Comparison of ENCODE assay signal across 11 cellular contexts in the genomic region with DNA sequence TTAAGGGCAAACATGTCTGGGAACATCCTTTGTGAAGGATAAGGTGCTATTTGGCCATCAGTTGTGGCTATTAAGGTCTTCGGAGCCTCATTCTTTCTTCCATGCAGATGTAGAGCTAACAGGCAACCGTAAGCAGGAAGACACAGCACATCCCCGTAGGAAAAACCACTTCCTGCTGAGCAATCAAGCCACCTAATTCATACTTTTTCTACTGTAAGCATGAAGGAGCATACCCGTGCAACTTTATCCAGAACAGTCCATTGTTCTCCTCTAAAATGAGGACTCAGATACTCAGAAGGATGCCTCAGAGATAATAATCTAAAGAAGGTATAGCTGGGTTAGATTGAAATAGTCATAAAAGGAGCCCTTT.
DNase-seq lines count a peak whose midpoint lies in the region; FAIRE-seq and TF ChIP-seq lines count a peak whose summit lies in the region.
"Had no signal": no experiment of that assay in that cellular context is flagged by ENCODE, and none has a peak within 500 bp of the region (broad histone marks: within the 10 kb centered on the region; RNA-seq: fewer than 3 reads in every experiment).

No MANE protein-coding gene starts in this region.

- TF ChIP-seq EP300 in esophagus muscularis mucosa (IDR thresholded peaks at IDR 0.05) = no peak

- H3K9ac ChIP-seq in BLaER1 treated with 17β-estradiol and CSF1 and Interleukin-3, amounts not matched to agents 10 nM and 100 nM = peak overlapping the region in 1 of 11 experiments; percentile 15; a peak in 3 of 22 replicates

- peak overlapping the region; percentile 39 to 78 (median 63) for H3K4me2 ChIP-seq in BLaER1 treated with 17β-estradiol and CSF1 and Interleukin-3, amounts not matched to agents 10 nM and 100 nM
- H3K4me2 ChIP-seq in osteoblast (ENCODE audit: insufficient read depth, low read length) = peak overlapping the region; percentile 70

- H3K27me3 ChIP-seq in BLaER1 treated with 17β-estradiol and CSF1 and Interleukin-3, amounts not matched to agents 10 nM and 100 nM = no peaks in the 10 kb centered on the region
- H3K27me3 ChIP-seq in esophagus muscularis mucosa (no peaks in the 10 kb centered on the region), osteoblast (ENCODE audit: insufficient read depth, low read length) (no peaks in the 10 kb centered on the region), BE2C (no peaks in the 10 kb centered on the region; the same call in 1 of the 2 replicates)
- H3K27me3 ChIP-seq: Peyer's patch had no signal

- peak overlapping the region in 8 of 11 experiments; percentile 18 to 62 (median 39); a peak in 15 of 22 replicates for H3K27ac ChIP-seq in BLaER1 treated with 17β-estradiol and CSF1 and Interleukin-3, amounts not matched to agents 10 nM and 100 nM
- H3K27ac ChIP-seq in esophagus muscularis mucosa (replicated peaks in 1 of 4) = peak overlapping the region in 3 of 4 donors; percentile 38 to 60 (median 52)
- H3K27ac ChIP-seq in osteoblast (ENCODE audit: low read depth, low read length) = peak overlapping the region; percentile 98

- peaks cover 15 to 53% (median 24%) of the 10 kb centered on the region in 10 experiments for H3K4me1 ChIP-seq in BLaER1 treated with 17β-estradiol and CSF1 and Interleukin-3, amounts not matched to agents 10 nM and 100 nM
- H3K4me1 ChIP-seq in esophagus muscularis mucosa (peaks cover 12 to 25% (median 19%) of the 10 kb centered on the region in 4 donors), osteoblast (ENCODE audit: insufficient read depth, low read length) (peaks cover 51% of the 10 kb centered on the region), BE2C (no peaks in the 10 kb centered on the region)

- H3K4me3 ChIP-seq in BLaER1 treated with 17β-estradiol and CSF1 and Interleukin-3, amounts not matched to agents 10 nM and 100 nM = no peak overlapping the region
- H3K4me3 ChIP-seq in esophagus muscularis mucosa (no peak overlapping the region), osteoblast (ENCODE audit: insufficient read depth, low read length) (no peak overlapping the region), BE2C (ENCODE audit: low read depth, low read length) (no peak overlapping the region)
- H3K4me3 ChIP-seq: Peyer's patch had no signal

- 42% methylated on average over 4 of the region's 4 CpGs for WGBS in esophagus muscularis mucosa

- DNase-seq in esophagus muscularis mucosa (ENCODE audit: extremely low spot score) (no peak), osteoblast (ENCODE audit: insufficient read length, low spot score, missing footprints) (no peak), frontal cortex (ENCODE audit: low spot score in 2 of 2) (no peak), BE2C (no peak), NCI-H510A (lab: John Stamatoyannopoulos, UW) (no peak)
- DNase-seq in activated CD8-positive, alpha-beta memory T cell treated with anti-CD3 and anti-CD28 coated beads for 24 hours = no peak
- DNase-seq: activated CD4-positive, alpha-beta T cell treated with anti-CD3 and anti-CD28 coated beads, Interleukin-2, amount 50 U/mL, for 48 hours; anterior cingulate cortex; Peyer's patch had no signal

- H2AFZ ChIP-seq in osteoblast (ENCODE audit: low read length) = no peak overlapping the region

- no peaks in the 10 kb centered on the region for H4K20me1 ChIP-seq in BLaER1 treated with 17β-estradiol and CSF1 and Interleukin-3, amounts not matched to agents 10 nM and 100 nM
- H4K20me1 ChIP-seq in osteoblast (ENCODE audit: insufficient read depth, low read length) = no peaks in the 10 kb centered on the region

- TF ChIP-seq CTCF in esophagus muscularis mucosa (IDR thresholded peaks at IDR 0.05) (no peak), osteoblast (IDR thresholded peaks at IDR 0.05; ENCODE audit: extremely low read depth, low read depth, low read length) (no peak), BE2C (IDR thresholded peaks at IDR 0.05; ENCODE audit: low read depth, low read length) (no peak)

- no peaks in the 10 kb centered on the region for H3K36me3 ChIP-seq in BLaER1 treated with 17β-estradiol and CSF1 and Interleukin-3, amounts not matched to agents 10 nM and 100 nM
- no peaks in the 10 kb centered on the region for H3K36me3 ChIP-seq in esophagus muscularis mucosa
- no peaks in the 10 kb centered on the region for H3K36me3 ChIP-seq in osteoblast (ENCODE audit: insufficient read depth, low read length)
- H3K36me3 ChIP-seq in BE2C = no peaks in the 10 kb centered on the region
- H3K36me3 ChIP-seq: Peyer's patch had no signal

- no peaks in the 10 kb centered on the region for H3K79me2 ChIP-seq in osteoblast (ENCODE audit: insufficient read depth, low read length)

- no peak for TF ChIP-seq POLR2A in esophagus muscularis mucosa (IDR thresholded peaks at IDR 0.05; ENCODE audit: low read depth)

- intact Hi-C loops in esophagus muscularis mucosa (cut with DNase I) = no loop called here

- no peaks in the 10 kb centered on the region for H3K9me3 ChIP-seq in BLaER1 treated with 17β-estradiol and CSF1 and Interleukin-3, amounts not matched to agents 10 nM and 100 nM (replicated peaks in 1 of 11)
- no peaks in the 10 kb centered on the region for H3K9me3 ChIP-seq in esophagus muscularis mucosa
- H3K9me3 ChIP-seq in osteoblast (ENCODE audit: low read depth, low read length) = no peaks in the 10 kb centered on the region
- no peaks in the 10 kb centered on the region for H3K9me3 ChIP-seq in BE2C
- H3K9me3 ChIP-seq: Peyer's patch had no signal

- no peak for FAIRE-seq in frontal cortex (lab: Jason Lieb, UNC)

TF ChIP-seq in PFSK-1, 5 proteins besides CTCF, POLR2A, EP300 and RAD21:
- no peak for TF ChIP-seq FOXP2 (optimal IDR thresholded peaks at IDR 0.05; ENCODE audit: borderline replicate concordance, extremely low read depth, extremely low read length, insufficient read depth)
- TF ChIP-seq, protein P1, sequence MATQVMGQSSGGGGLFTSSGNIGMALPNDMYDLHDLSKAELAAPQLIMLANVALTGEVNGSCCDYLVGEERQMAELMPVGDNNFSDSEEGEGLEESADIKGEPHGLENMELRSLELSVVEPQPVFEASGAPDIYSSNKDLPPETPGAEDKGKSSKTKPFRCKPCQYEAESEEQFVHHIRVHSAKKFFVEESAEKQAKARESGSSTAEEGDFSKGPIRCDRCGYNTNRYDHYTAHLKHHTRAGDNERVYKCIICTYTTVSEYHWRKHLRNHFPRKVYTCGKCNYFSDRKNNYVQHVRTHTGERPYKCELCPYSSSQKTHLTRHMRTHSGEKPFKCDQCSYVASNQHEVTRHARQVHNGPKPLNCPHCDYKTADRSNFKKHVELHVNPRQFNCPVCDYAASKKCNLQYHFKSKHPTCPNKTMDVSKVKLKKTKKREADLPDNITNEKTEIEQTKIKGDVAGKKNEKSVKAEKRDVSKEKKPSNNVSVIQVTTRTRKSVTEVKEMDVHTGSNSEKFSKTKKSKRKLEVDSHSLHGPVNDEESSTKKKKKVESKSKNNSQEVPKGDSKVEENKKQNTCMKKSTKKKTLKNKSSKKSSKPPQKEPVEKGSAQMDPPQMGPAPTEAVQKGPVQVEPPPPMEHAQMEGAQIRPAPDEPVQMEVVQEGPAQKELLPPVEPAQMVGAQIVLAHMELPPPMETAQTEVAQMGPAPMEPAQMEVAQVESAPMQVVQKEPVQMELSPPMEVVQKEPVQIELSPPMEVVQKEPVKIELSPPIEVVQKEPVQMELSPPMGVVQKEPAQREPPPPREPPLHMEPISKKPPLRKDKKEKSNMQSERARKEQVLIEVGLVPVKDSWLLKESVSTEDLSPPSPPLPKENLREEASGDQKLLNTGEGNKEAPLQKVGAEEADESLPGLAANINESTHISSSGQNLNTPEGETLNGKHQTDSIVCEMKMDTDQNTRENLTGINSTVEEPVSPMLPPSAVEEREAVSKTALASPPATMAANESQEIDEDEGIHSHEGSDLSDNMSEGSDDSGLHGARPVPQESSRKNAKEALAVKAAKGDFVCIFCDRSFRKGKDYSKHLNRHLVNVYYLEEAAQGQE (IDR thresholded peaks at IDR 0.05; ENCODE audit: insufficient read depth in 1 of 2, low read depth in 2 of 2, low read length in 2 of 2) = no peak
- no peak for TF ChIP-seq POLR2AphosphoS5 (IDR thresholded peaks at IDR 0.05; ENCODE audit: low read depth, low read length)
- 0 out of 2 replicates have a peak, but pooled peaks have one; percentile 2 for TF ChIP-seq SIN3A (IDR thresholded peaks at IDR 0.05; ENCODE audit: borderline replicate concordance, insufficient read depth, low read length)

Comparison
In these comparisons a context has a peak if more than half of its experiments do, and no peak if none do; other contexts are left out.
1. H3K27ac ChIP-seq: peak in every context shown above with its lines; median percentile 98 in osteoblast; 52 in esophagus muscularis mucosa; 39 in BLaER1 treated with 17β-estradiol and CSF1 and Interleukin-3, amounts not matched to agents 10 nM and 100 nM.